Comparison of ENCODE assay signal across 35 cellular contexts in the genomic region with DNA sequence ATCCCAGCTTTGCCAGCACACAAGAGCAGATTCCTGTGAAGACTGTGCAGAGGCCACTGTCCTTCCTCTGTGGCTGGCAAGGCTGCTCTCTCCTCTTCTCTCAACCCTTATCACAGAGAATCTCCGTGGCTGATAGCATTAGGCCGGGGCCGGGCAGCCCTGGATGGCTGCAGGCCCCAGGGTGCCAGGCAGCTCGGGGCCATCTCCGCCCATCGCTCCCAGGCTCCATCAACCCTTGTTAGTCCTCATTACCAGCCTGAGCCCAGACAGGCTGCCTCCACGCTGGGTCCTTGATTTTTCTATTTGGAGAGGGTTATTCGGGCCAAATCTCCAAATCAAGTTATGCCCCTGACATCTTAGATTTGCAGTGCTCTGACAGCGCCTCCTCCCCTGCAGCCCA.
"Had no signal": no experiment of that assay in that cellular context is flagged by ENCODE, and none has a peak within 500 bp of the region (broad histone marks: within the 10 kb centered on the region; RNA-seq: fewer than 3 reads in every experiment).

No MANE protein-coding gene starts in this region.

- H3K9me3 Mint-ChIP-seq: activated CD4-positive, alpha-beta memory T cell treated with anti-CD3 and anti-CD28 coated beads, Interleukin-2, amount 10 ng/mL, durations not matched to agents 7 days and 5 days; activated naive CD8-positive, alpha-beta T cell treated with anti-CD3 and anti-CD28 coated beads for 36 hours; central memory CD8-positive, alpha-beta T cell had no signal

- H3K36me3 ChIP-seq: cardiac muscle cell, MG63 had no signal

- H3K4me3 Mint-ChIP-seq: activated CD4-positive, alpha-beta memory T cell treated with anti-CD3 and anti-CD28 coated beads, Interleukin-2, amount 10 ng/mL, durations not matched to agents 7 days and 5 days; activated CD8-positive, alpha-beta memory T cell treated with anti-CD3 and anti-CD28 coated beads, Interleukin-2, amount 10 ng/mL, durations not matched to agents 7 days and 5 days; activated naive CD8-positive, alpha-beta T cell treated with anti-CD3 and anti-CD28 coated beads for 36 hours; central memory CD8-positive, alpha-beta T cell had no signal

- ATAC-seq: activated CD8-positive, alpha-beta memory T cell treated with anti-CD3 and anti-CD28 coated beads, Interleukin-2, amount 10 ng/mL, durations not matched to agents 7 days and 5 days; Right ventricle myocardium inferior had no signal

- H3K4me1 Mint-ChIP-seq: activated CD4-positive, alpha-beta memory T cell treated with anti-CD3 and anti-CD28 coated beads, Interleukin-2, amount 10 ng/mL, durations not matched to agents 7 days and 5 days; activated CD8-positive, alpha-beta memory T cell treated with anti-CD3 and anti-CD28 coated beads, Interleukin-2, amount 10 ng/mL, durations not matched to agents 7 days and 5 days; activated naive CD8-positive, alpha-beta T cell treated with anti-CD3 and anti-CD28 coated beads for 36 hours; central memory CD8-positive, alpha-beta T cell had no signal

- H3K27me3 ChIP-seq: cardiac muscle cell had no signal

- DNase-seq: activated CD4-positive, alpha-beta memory T cell treated with anti-CD3 and anti-CD28 coated beads, Interleukin-2, amount 10 ng/mL, durations not matched to agents 7 days and 5 days; activated CD4-positive, alpha-beta T cell treated with anti-CD3 and anti-CD28 coated beads for 1 hour; activated CD4-positive, alpha-beta T cell treated with anti-CD3 and anti-CD28 coated beads for 48 hours; activated CD4-positive, CD25-positive, alpha-beta regulatory T cell; activated CD8-positive, alpha-beta memory T cell treated with anti-CD3 and anti-CD28 coated beads for 24 hours; activated CD8-positive, alpha-beta memory T cell treated with anti-CD3 and anti-CD28 coated beads, Interleukin-2, amount 10 ng/mL, durations not matched to agents 7 days and 5 days; activated CD8-positive, alpha-beta memory T cell treated with anti-CD3 and anti-CD28 coated beads, Interleukin-2, amount 50 U/mL, for 48 hours; activated effector memory CD4-positive, alpha-beta T cell treated with Interleukin-2 at 50 U/mL for 16 hours; activated naive CD4-positive, alpha-beta T cell treated with anti-CD3 and anti-CD28 coated beads, Interleukin-2, amount 50 U/mL, for 16 hours; activated naive CD8-positive, alpha-beta T cell treated with anti-CD3 and anti-CD28 coated beads for 36 hours; activated T-cell treated with anti-CD3 and anti-CD28 coated beads, Interleukin-2, amount 50 U/mL, for 48 hours; amniotic stem cell; aorta; Kasumi-1; KG1; MG63; NCI-H1048; NCI-H1105 treated with DMSO at 0.1 percent for 48 hours; NCI-H1436; NCI-H1694; NCI-H1930; NCI-H2081 treated with DMSO at 0.1 percent for 48 hours; NCI-H345; NCI-H524 treated with DMSO at 0.1 percent for 48 hours; PC-9; SIG-M5; SW 1271; T-helper 1 cell; T-helper 2 cell; T-helper 9 cell had no signal

- H3K9me3 ChIP-seq: MG63 had no signal

- H3K27ac ChIP-seq: cardiac muscle cell, PC-9, RWPE1, VCaP had no signal

- H3K4me3 ChIP-seq: cardiac muscle cell, MG63, PC-9 had no signal

- H3K27ac Mint-ChIP-seq: activated CD4-positive, alpha-beta memory T cell treated with anti-CD3 and anti-CD28 coated beads, Interleukin-2, amount 10 ng/mL, durations not matched to agents 7 days and 5 days; activated CD8-positive, alpha-beta memory T cell treated with anti-CD3 and anti-CD28 coated beads, Interleukin-2, amount 10 ng/mL, durations not matched to agents 7 days and 5 days; activated naive CD8-positive, alpha-beta T cell treated with anti-CD3 and anti-CD28 coated beads for 36 hours had no signal

- H3K36me3 Mint-ChIP-seq: activated CD8-positive, alpha-beta memory T cell treated with anti-CD3 and anti-CD28 coated beads, Interleukin-2, amount 10 ng/mL, durations not matched to agents 7 days and 5 days; activated naive CD8-positive, alpha-beta T cell treated with anti-CD3 and anti-CD28 coated beads for 36 hours had no signal
